Comparison of ENCODE assay signal across 11 cellular contexts in genomic region chr3:45545476-45545875, GRCh38. TPM values are rescaled to one million over a fixed set of nuclear protein-coding genes. Genes with fewer than 3 reads are reported as not detected.
DNase-seq lines count a peak whose midpoint lies in the region; ATAC-seq and TF ChIP-seq lines count a peak whose summit lies in the region.
"Had no signal": no experiment of that assay in that cellular context is flagged by ENCODE, and none has a peak within 500 bp of the region (broad histone marks: within the 10 kb centered on the region; RNA-seq: fewer than 3 reads in every experiment).

No MANE protein-coding gene starts in this region.

- no peaks in the 10 kb centered on the region for H3K27me3 ChIP-seq in psoas muscle (ENCODE audit: insufficient read depth in 3 of 3, low read length in 2 of 3)

- H3K4me1 ChIP-seq in psoas muscle: peaks cover 52% of the 10 kb centered on the region

- 41 to 46% (median 42%) methylated on average over 7 of the region's 7 CpGs for WGBS in psoas muscle, 3 donors

- ATAC-seq in GM19351 (IDR thresholded peaks at IDR 0.05; ENCODE audit: unreplicated experiment): peak; percentile 68
- ATAC-seq in left cardiac atrium: peak; percentile 16 to 69
- peak; percentile 90 to 95 (median 93) for ATAC-seq in psoas muscle

- no peaks in the 10 kb centered on the region for H3K36me3 ChIP-seq in psoas muscle (ENCODE audit: insufficient read depth in 1 of 2, low read depth in 1 of 2)

- intact Hi-C loops in left cardiac atrium (cut with DNase I) (no loop called here), psoas muscle (cut with DNase I) (loop anchor here in 1 of 2 donors (5.0 kb wide), 1 partner anchor 47 kb away; the partner anchor contains the start of gene LIMD1)

- H3K27ac ChIP-seq in psoas muscle: peak overlapping the region; percentile 84

- TF ChIP-seq CTCF in psoas muscle (IDR thresholded peaks at IDR 0.05) (no peak), GM10266 (IDR thresholded peaks at IDR 0.05; ENCODE audit: control insufficient read depth, insufficient read depth, low read depth, missing control alignments) (no peak)

- DNase-seq in SW480 (ENCODE audit: low spot score) (peak; percentile 40), left cardiac atrium (peak; percentile 56), psoas muscle (peak; percentile 83 to 88), NCI-H345 treated with DMSO at 0.1 percent for 48 hours (lab: John Stamatoyannopoulos, UW; ENCODE audit: unreplicated experiment) (no peak), GM10266 (ENCODE audit: extremely low spot score) (no peak), NCI-H2196 treated with DMSO at 0.1 percent for 48 hours (lab: John Stamatoyannopoulos, UW; ENCODE audit: unreplicated experiment) (no peak)
- DNase-seq in activated naive CD4-positive, alpha-beta T cell (lab: John Stamatoyannopoulos, UW): no peak
- DNase-seq: activated CD4-positive, alpha-beta T cell treated with anti-CD3 and anti-CD28 coated beads for 1 hour; activated naive CD8-positive, alpha-beta T cell treated with anti-CD3 and anti-CD28 coated beads, Interleukin-2, amount 10 ng/mL, durations not matched to agents 7 days and 5 days; DMS53 had no signal

- no peak overlapping the region for H3K4me3 ChIP-seq in psoas muscle

- no peaks in the 10 kb centered on the region for H3K9me3 ChIP-seq in psoas muscle

RNA-seq across cellular contexts. Expression of gene LIMD1, which starts 49.1 kb away (rescaled TPM):
- 10 to 100 TPM; 20.5 to 22.8 TPM for total RNA-seq in left cardiac atrium
- total RNA-seq in psoas muscle: 10 to 100 TPM; 22.5 to 34.1 (median 32.0) TPM
- 1 to 10 TPM; 3.3 to 9.1 (median 5.5) TPM for polyA plus RNA-seq in psoas muscle

Comparison
In these comparisons a context has a peak if more than half of its experiments do, and no peak if none do; other contexts are left out.
1. ATAC-seq: peak in every context shown above with its lines; median percentile 93 in psoas muscle; 68 in GM19351; 42 in left cardiac atrium.
2. DNase-seq: peak in SW480 (single experiment), left cardiac atrium (single experiment) and psoas muscle (2 of 2); none in NCI-H345 treated with DMSO at 0.1 percent for 48 hours (single experiment), activated naive CD4-positive, alpha-beta T cell (0 of 4), GM10266 (single experiment) and NCI-H2196 treated with DMSO at 0.1 percent for 48 hours (single experiment).